1 cellular context compared by ENCODE assay signal in genomic region chr14:55399183-55399582, GRCh38.
TF ChIP-seq lines count a peak whose summit lies in the region.

No MANE protein-coding gene starts in this region.

TF ChIP-seq in HCT116, 20 proteins besides CTCF, POLR2A, EP300 and RAD21 (continued from another document):
- TF ChIP-seq REST (IDR thresholded peaks at IDR 0.05; ENCODE audit: low read depth) (no peak), ZFX (IDR thresholded peaks at IDR 0.05) (no peak), CBX3 (IDR thresholded peaks at IDR 0.05; ENCODE audit: low read depth) (no peak), ZNF274 (IDR thresholded peaks at IDR 0.05; ENCODE audit: low read depth, low read length) (no peak), ELF1 (IDR thresholded peaks at IDR 0.05; ENCODE audit: borderline replicate concordance, low read depth) (no peak)
